ENCODE assay signal across 9 cellular contexts in the genomic region with DNA sequence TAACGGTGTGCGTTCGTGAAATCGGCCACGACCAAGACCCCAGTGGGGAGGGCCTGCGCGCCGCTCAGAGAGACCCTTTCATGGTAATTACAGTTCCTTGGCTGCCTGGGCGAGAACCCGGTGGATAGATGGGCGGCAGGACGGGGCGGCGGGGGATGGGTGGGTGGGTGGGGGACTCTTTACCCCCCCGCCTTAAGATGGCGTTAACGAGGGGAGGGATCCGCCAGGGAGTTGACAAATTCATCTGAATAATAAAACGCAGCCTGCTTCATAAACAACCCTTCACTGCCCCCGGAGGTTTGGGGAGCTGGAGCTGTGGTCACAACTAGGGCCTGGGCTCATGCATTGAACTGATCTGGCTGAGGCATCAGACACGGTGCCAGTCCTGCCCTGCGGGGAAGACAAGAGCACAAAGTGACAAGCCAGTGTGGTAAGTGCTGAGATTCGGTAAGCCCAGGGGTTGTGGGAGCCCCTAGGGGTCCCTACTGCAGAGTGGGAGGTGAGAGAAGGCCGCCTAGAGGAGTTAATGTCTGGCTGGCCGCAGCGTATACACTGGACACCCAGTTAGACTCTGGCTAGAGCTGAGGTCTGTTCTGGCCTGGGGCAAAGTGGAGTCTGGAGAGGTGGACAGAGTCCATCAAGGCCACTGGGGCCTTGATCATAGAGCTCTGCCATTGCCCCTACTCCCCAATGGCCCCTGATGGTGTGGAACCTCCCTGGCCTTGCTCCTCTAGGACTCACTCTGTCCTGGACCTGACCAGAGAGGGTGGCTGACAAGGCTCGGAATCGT. TPM values are rescaled to one million over a fixed set of nuclear protein-coding genes. Genes with fewer than 3 reads are reported as not detected.
DNase-seq lines count a peak whose midpoint lies in the region; ATAC-seq, FAIRE-seq and TF ChIP-seq lines count a peak whose summit lies in the region.
"Had no signal": no experiment of that assay in that cellular context is flagged by ENCODE, and none has a peak within 500 bp of the region (broad histone marks: within the 10 kb centered on the region; RNA-seq: fewer than 3 reads in every experiment).

No MANE protein-coding gene starts in this region.

- H3K9ac ChIP-seq in colonic mucosa (ENCODE audit: low read depth in 2 of 2, low read length in 2 of 2), result peak overlapping the region in 1 of 2 donors; percentile 76

- ATAC-seq in HG03280 (IDR thresholded peaks at IDR 0.05; ENCODE audit: unreplicated experiment), result no peak
- no peak for ATAC-seq in HG02970 (IDR thresholded peaks at IDR 0.05; ENCODE audit: low FRiP score, unreplicated experiment)

- 8 to 62% methylated on average over 6 to 8 of the region's 28 CpGs for WGBS in mesodermal cell (ENCODE audit: insufficient coverage in 2 of 2), 2 experiments

- H3K4me1 ChIP-seq in colonic mucosa (no peaks in the 10 kb centered on the region), mesodermal cell (ENCODE audit: control insufficient read depth, insufficient read depth, low read length, poor library complexity, severe bottlenecking) (peaks cover 10% of the 10 kb centered on the region)

- H3K9me3 ChIP-seq in colonic mucosa (no peaks in the 10 kb centered on the region), mesodermal cell (ENCODE audit: control insufficient read depth, low read length) (no peaks in the 10 kb centered on the region)

- H3K36me3 ChIP-seq in colonic mucosa (no peaks in the 10 kb centered on the region), mesodermal cell (ENCODE audit: control insufficient read depth, insufficient read depth, low read length) (no peaks in the 10 kb centered on the region)

- H3K4me3 ChIP-seq in colonic mucosa (peak overlapping the region; percentile 76), mesodermal cell (ENCODE audit: extremely low read depth, insufficient read depth, low read length, poor library complexity, severe bottlenecking) (peak overlapping the region; percentile 55)

- FAIRE-seq in urothelium cell line (lab: Jason Lieb, UNC), result no peak

- peak overlapping the region; percentile 80 for H3K27ac ChIP-seq in colonic mucosa
- peak overlapping the region; percentile 83 for H3K27ac ChIP-seq in mesodermal cell (ENCODE audit: low read depth, low read length, severe bottlenecking)

- TF ChIP-seq CTCF in colonic mucosa (IDR thresholded peaks at IDR 0.05), result no peak

- intact Hi-C loops in colonic mucosa (cut with DNase I), result no loop called here

- H3K27me3 ChIP-seq in colonic mucosa, result peaks cover 3% of the 10 kb centered on the region

- DNase-seq in Daoy (ENCODE audit: low read depth), result peak; percentile 21
- DNase-seq in NCI-H1694 treated with DMSO at 0.1 percent for 48 hours (lab: John Stamatoyannopoulos, UW), result peak; percentile 23
- DNase-seq in colonic mucosa, result peak; percentile 21
- DNase-seq in urothelium cell line (ENCODE audit: low spot score), result peak; percentile 23
- DNase-seq in stimulated activated naive CD4-positive, alpha-beta T cell (lab: John Stamatoyannopoulos, UW), result no peak

RNA-seq across cellular contexts. Expression of gene MRAS, which starts 0.8 kb away (rescaled TPM):
- total RNA-seq in Daoy (2014; rRNA removed; shearing (Covaris generic)), result 12.3 and 14.8 TPM in 2 replicates
- 1 to 10 TPM; 2.2 to 4.5 TPM for total RNA-seq in colonic mucosa
- 26.5 TPM for polyA plus RNA-seq in mesodermal cell (2013, experiment 1 of 2)
- 23.0 TPM for polyA plus RNA-seq in mesodermal cell (2013, experiment 2 of 2)

RNA-seq across cellular contexts. Expression of gene NME9, which starts 19.5 kb away (rescaled TPM):
- total RNA-seq in Daoy (2014; rRNA removed; shearing (Covaris generic)), result not detected in 2 replicates
- total RNA-seq in colonic mucosa, result not detected
- polyA plus RNA-seq in mesodermal cell (2013, experiment 1 of 2), result 0.44 TPM
- polyA plus RNA-seq in mesodermal cell (2013, experiment 2 of 2), result not detected
- total RNA-seq: pulmonary artery endothelial cell had no signal

Comparison
In these comparisons a context has a peak if more than half of its experiments do, and no peak if none do; other contexts are left out.
1. DNase-seq: peak in Daoy (single experiment), NCI-H1694 treated with DMSO at 0.1 percent for 48 hours (single experiment), colonic mucosa (single experiment) and urothelium cell line (single experiment); none in stimulated activated naive CD4-positive, alpha-beta T cell (0 of 6).